ENCODE assay signal across 22 cellular contexts in genomic region chr3:45261333-45262110, GRCh38. TPM values are rescaled to one million over a fixed set of nuclear protein-coding genes. Genes with fewer than 3 reads are reported as not detected.
DNase-seq lines count a peak whose midpoint lies in the region; ATAC-seq, FAIRE-seq and TF ChIP-seq lines count a peak whose summit lies in the region.
"Had no signal": no experiment of that assay in that cellular context is flagged by ENCODE, and none has a peak within 500 bp of the region (broad histone marks: within the 10 kb centered on the region; RNA-seq: fewer than 3 reads in every experiment).

No MANE protein-coding gene starts in this region.

- H3K27ac Mint-ChIP-seq in endodermal cell = no peak overlapping the region

- 0 out of 2 replicates have a peak overlapping the region, but pooled peaks have one; percentile 30 for H2AFZ ChIP-seq in Loucy (ENCODE audit: low read length)
- no peak overlapping the region for H2AFZ ChIP-seq in osteoblast (ENCODE audit: low read length)

- no peaks in the 10 kb centered on the region for H3K9me3 ChIP-seq in Loucy (ENCODE audit: insufficient read depth, low read depth, low read length)
- no peaks in the 10 kb centered on the region for H3K9me3 ChIP-seq in endodermal cell (ENCODE audit: control insufficient read depth, low read length)
- H3K9me3 ChIP-seq in osteoblast (ENCODE audit: low read depth, low read length) = no peaks in the 10 kb centered on the region
- no peaks in the 10 kb centered on the region for H3K9me3 ChIP-seq in upper lobe of left lung
- H3K9me3 ChIP-seq: MG63, SJSA1 had no signal

- H3K9ac ChIP-seq in Loucy (ENCODE audit: low read depth, low read length, poor library complexity, severe bottlenecking) (no peak overlapping the region), endodermal cell (ENCODE audit: extremely low read depth, low read length, poor library complexity, severe bottlenecking) (no peak overlapping the region)

- H3K27me3 Mint-ChIP-seq in endodermal cell (ENCODE audit: insufficient read depth) = peaks cover 55% of the 10 kb centered on the region

- H3F3A ChIP-seq in Loucy (ENCODE audit: low read depth) = no peaks in the 10 kb centered on the region

- no peaks in the 10 kb centered on the region for H3K79me2 ChIP-seq in Loucy (ENCODE audit: insufficient read depth, low read length)
- H3K79me2 ChIP-seq in osteoblast (ENCODE audit: insufficient read depth, low read length) = no peaks in the 10 kb centered on the region

- DNase-seq in AML-193 (lab: John Stamatoyannopoulos, UW) = peak; percentile 81 to 85
- DNase-seq in endodermal cell = peak; percentile 53
- DNase-seq in osteoblast (ENCODE audit: insufficient read length, low spot score, missing footprints) = peak; percentile 6
- no peak for DNase-seq in NCI-H446 (lab: John Stamatoyannopoulos, UW)
- no peak for DNase-seq in upper lobe of left lung
- DNase-seq in GM12891 (ENCODE audit: insufficient read length, low spot score) = no peak
- DNase-seq: C1 segment of cervical spinal cord; CD4-positive, alpha-beta memory T cell; COR-L47; DMS53; GDM1; H7; MG63; NCI-H2029; NCI-H526 treated with DMSO at 0.1 percent for 48 hours; Right ventricle myocardium superior; RPMI8226 had no signal

- no peak overlapping the region for H3K4me2 ChIP-seq in Loucy (ENCODE audit: low read depth, low read length, poor library complexity, severe bottlenecking)
- H3K4me2 ChIP-seq in osteoblast (ENCODE audit: insufficient read depth, low read length) = no peak overlapping the region

- no peak overlapping the region for H3K4me3 Mint-ChIP-seq in endodermal cell
- H3K4me3 Mint-ChIP-seq: CD4-positive, alpha-beta memory T cell had no signal

- H3K4me1 Mint-ChIP-seq in endodermal cell = peaks cover 2% of the 10 kb centered on the region
- H3K4me1 Mint-ChIP-seq: CD4-positive, alpha-beta memory T cell had no signal

- H3K4me1 ChIP-seq in Loucy (ENCODE audit: insufficient read depth, low read length, poor library complexity, severe bottlenecking) = no peaks in the 10 kb centered on the region
- H3K4me1 ChIP-seq in endodermal cell (ENCODE audit: control insufficient read depth, insufficient read depth, low read length) = no peaks in the 10 kb centered on the region
- no peaks in the 10 kb centered on the region for H3K4me1 ChIP-seq in osteoblast (ENCODE audit: insufficient read depth, low read length)
- H3K4me1 ChIP-seq in upper lobe of left lung = no peaks in the 10 kb centered on the region
- H3K4me1 ChIP-seq: SJSA1 had no signal

- H3K4me3 ChIP-seq in Loucy (ENCODE audit: low read length, poor library complexity, severe bottlenecking) = no peak overlapping the region
- no peak overlapping the region for H3K4me3 ChIP-seq in endodermal cell (ENCODE audit: low read length)
- no peak overlapping the region for H3K4me3 ChIP-seq in osteoblast (ENCODE audit: insufficient read depth, low read length)
- no peak overlapping the region for H3K4me3 ChIP-seq in upper lobe of left lung
- H3K4me3 ChIP-seq: GM12878, MG63, SJSA1 had no signal

- H3K36me3 Mint-ChIP-seq in endodermal cell (ENCODE audit: low read depth) = no peaks in the 10 kb centered on the region
- H3K36me3 Mint-ChIP-seq: CD4-positive, alpha-beta memory T cell had no signal

- FAIRE-seq in GM12891 (lab: Jason Lieb, UNC) = no peak
- FAIRE-seq: GM12878 had no signal

- ATAC-seq in upper lobe of left lung (ENCODE audit: low FRiP score in 2 of 2) (no peak), HG02798 (IDR thresholded peaks at IDR 0.05; ENCODE audit: poor library complexity, unreplicated experiment) (no peak)
- ATAC-seq: GM12878 had no signal

- H4K20me1 ChIP-seq in Loucy (ENCODE audit: insufficient read depth, low read length, poor library complexity, severe bottlenecking) (no peaks in the 10 kb centered on the region), osteoblast (ENCODE audit: insufficient read depth, low read length) (no peaks in the 10 kb centered on the region)

- no peak for TF ChIP-seq EP300 in upper lobe of left lung (IDR thresholded peaks at IDR 0.05)

- TF ChIP-seq POLR2A in upper lobe of left lung (IDR thresholded peaks at IDR 0.05) (no peak), GM12891 (IDR thresholded peaks at IDR 0.05; ENCODE audit: low read depth, low read length) (no peak)

- no peaks in the 10 kb centered on the region for H3K27me3 ChIP-seq in Loucy (ENCODE audit: insufficient read depth, low read length, poor library complexity, severe bottlenecking)
- H3K27me3 ChIP-seq in endodermal cell (ENCODE audit: control insufficient read depth, insufficient read depth, low read length, poor library complexity, severe bottlenecking) = peaks cover 10% of the 10 kb centered on the region
- H3K27me3 ChIP-seq in osteoblast (ENCODE audit: insufficient read depth, low read length) = peaks cover 13% of the 10 kb centered on the region
- no peaks in the 10 kb centered on the region for H3K27me3 ChIP-seq in upper lobe of left lung
- H3K27me3 ChIP-seq: MG63, SJSA1 had no signal

- H3K27ac ChIP-seq in endodermal cell (ENCODE audit: low read depth, low read length) = no peak overlapping the region
- H3K27ac ChIP-seq in osteoblast (ENCODE audit: low read depth, low read length) = no peak overlapping the region
- H3K27ac ChIP-seq in upper lobe of left lung = no peak overlapping the region
- H3K27ac ChIP-seq: HL-60, SJSA1 had no signal

- no peak for TF ChIP-seq CTCF in Loucy (conservative IDR thresholded peaks at IDR 0.05; ENCODE audit: low read length)
- no peak for TF ChIP-seq CTCF in endodermal cell (conservative IDR thresholded peaks at IDR 0.05)
- TF ChIP-seq CTCF in osteoblast (IDR thresholded peaks at IDR 0.05; ENCODE audit: extremely low read depth, low read depth, low read length) = no peak
- no peak for TF ChIP-seq CTCF in upper lobe of left lung (IDR thresholded peaks at IDR 0.05)

- 81 to 83% methylated on average over 6 of the region's 6 CpGs for WGBS in endodermal cell (ENCODE audit: insufficient coverage in 1 of 2, insufficient read length in 1 of 2), 2 experiments
- WGBS in upper lobe of left lung, 2 donors = 62 to 69% methylated on average over 6 of the region's 6 CpGs

- H3K36me3 ChIP-seq in Loucy (ENCODE audit: insufficient read depth, low read length) (no peaks in the 10 kb centered on the region), endodermal cell (ENCODE audit: control insufficient read depth, insufficient read depth, low read length) (no peaks in the 10 kb centered on the region), osteoblast (ENCODE audit: insufficient read depth, low read length) (no peaks in the 10 kb centered on the region), upper lobe of left lung (no peaks in the 10 kb centered on the region)
- H3K36me3 ChIP-seq: MG63, SJSA1 had no signal

- H3K9me3 Mint-ChIP-seq in endodermal cell = no peaks in the 10 kb centered on the region
- H3K9me3 Mint-ChIP-seq: CD4-positive, alpha-beta memory T cell had no signal

- H3K9me2 ChIP-seq in Loucy (replicated peaks; ENCODE audit: low read depth, low read length) = no peaks in the 10 kb centered on the region

TF ChIP-seq in GM12891, 5 proteins besides CTCF, POLR2A, EP300 and RAD21:
- no peak for TF ChIP-seq POU2F2 (IDR thresholded peaks at IDR 0.05; ENCODE audit: low read depth, low read length)
- TF ChIP-seq TAF1 (IDR thresholded peaks at IDR 0.05; ENCODE audit: low read depth, low read length) = no peak
- no peak for TF ChIP-seq SPI1 (IDR thresholded peaks at IDR 0.05; ENCODE audit: low read depth, low read length)
- no peak for TF ChIP-seq PAX5 (IDR thresholded peaks at IDR 0.05; ENCODE audit: insufficient read depth, low read length, severe bottlenecking)
- TF ChIP-seq POLR2AphosphoS5 (IDR thresholded peaks at IDR 0.05; ENCODE audit: low read depth, low read length) = no peak

RNA-seq across cellular contexts. Expression of gene TMEM158, which starts 35.4 kb away (rescaled TPM):
- total RNA-seq in endodermal cell (1 to 10 TPM in 1 of 2 donors, under 1 TPM in 1; 0.31 to 5.5 TPM), osteoblast (4.7 and 9.0 TPM in 2 replicates), upper lobe of left lung (1 to 10 TPM in 2 of 6 donors, under 1 TPM in 1, not detected in 3; 0.76 to 3.8 (median 1.7) TPM)
- polyA plus RNA-seq in endodermal cell (2013, experiment 1 of 2) = 16.6 TPM
- 11.6 TPM for polyA plus RNA-seq in endodermal cell (2013, experiment 2 of 2)
- not detected for polyA plus RNA-seq in GM12891 (2012; ENCODE audit: low read depth, missing spikeins)
- total RNA-seq: CD4-positive, alpha-beta memory T cell; GM12878 had no signal
- polyA plus RNA-seq: CD4-positive, alpha-beta memory T cell; GM12878 had no signal

Comparison
In these comparisons a context has a peak if more than half of its experiments do, and no peak if none do; other contexts are left out.
1. DNase-seq: peak in AML-193 (2 of 2), endodermal cell (single experiment) and osteoblast (single experiment); none in NCI-H446 (0 of 2), upper lobe of left lung (0 of 2) and GM12891 (single experiment).